8 cellular contexts compared by ENCODE assay signal in the genomic region with DNA sequence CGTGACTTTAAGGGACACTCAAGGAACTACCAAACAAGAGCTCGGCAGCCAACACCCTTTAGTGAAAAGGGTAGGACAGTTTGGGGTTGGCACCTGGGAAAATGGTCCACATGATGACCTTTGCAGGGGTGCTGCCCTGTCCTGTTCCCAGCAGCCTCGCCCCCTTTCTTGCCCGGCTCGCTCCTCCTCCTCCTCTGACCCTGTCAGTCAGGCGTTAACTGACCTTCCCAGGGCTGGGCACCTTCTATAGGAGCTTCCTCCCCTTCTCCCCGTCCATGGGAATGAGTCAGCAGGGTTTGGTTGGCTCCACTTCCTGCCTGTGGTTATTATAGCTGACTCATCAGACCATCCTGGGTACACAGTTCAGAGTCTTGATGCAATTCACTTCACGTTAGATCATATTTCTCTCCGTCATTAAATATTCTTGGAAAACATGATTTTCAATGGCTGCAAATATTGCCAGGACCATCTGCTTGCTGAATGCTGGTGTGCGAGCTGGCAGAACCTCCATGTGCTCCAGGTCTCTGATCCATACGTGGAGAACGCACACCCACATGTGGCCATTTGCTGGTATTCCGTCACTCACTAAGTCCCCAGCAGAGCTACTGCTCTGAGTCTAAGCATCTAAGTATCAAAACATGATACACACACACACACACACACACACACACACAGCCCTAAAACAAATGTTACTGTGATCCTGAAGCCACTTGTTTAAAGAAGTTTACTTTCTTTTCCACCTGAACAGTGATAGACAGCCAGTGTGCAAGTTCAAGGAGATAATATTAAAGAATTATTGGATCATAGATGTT.
A peak's percentile ranks its signal among the peaks of the same experiment; 100 is the strongest.
DNase-seq lines count a peak whose midpoint lies in the region; ATAC-seq and TF ChIP-seq lines count a peak whose summit lies in the region.

No MANE protein-coding gene starts in this region.

- in situ Hi-C loops in GM13977 (cut with MboI; ENCODE audit: low pct_unique_long_range_greater_than_20kb, low sequenced_read_pairs, unreplicated experiment), result no loop called here

- DNase-seq in A172 (ENCODE audit: low spot score) (peak; percentile 99), GM13977 (ENCODE audit: low spot score) (no peak), NCI-H2171 treated with DMSO at 0.1 percent for 48 hours (lab: John Stamatoyannopoulos, UW) (peak; percentile 96), cerebellar cortex (ENCODE audit: low spot score) (peak; percentile 32), lower leg skin (ENCODE audit: low spot score in 2 of 2) (peak; percentile 85 to 91)
- peak; percentile 16 to 33 for DNase-seq in stimulated activated CD8-positive, alpha-beta memory T cell treated with anti-CD3 and anti-CD28 coated beads, Interleukin-2, amount 100 ng/mL, for 1 hour (ENCODE audit: low read depth in 2 of 2)

- H3K4me3 ChIP-seq in WI38 (ENCODE audit: low read depth, low read length) (peak overlapping the region; percentile 27; the same call in 1 of the 2 replicates), lower leg skin (ENCODE audit: low read depth, poor library complexity, severe bottlenecking) (no peak overlapping the region)

- intact Hi-C loops in lower leg skin (cut with DNase I; ENCODE audit: low total_unique reads), result no loop called here

- TF ChIP-seq POLR2A in lower leg skin (IDR thresholded peaks at IDR 0.05), result no peak

- peak; percentile 30 for TF ChIP-seq CTCF in GM13977 (IDR thresholded peaks at IDR 0.05; ENCODE audit: extremely low read depth, insufficient read depth, missing control alignments)
- TF ChIP-seq CTCF in WI38 (IDR thresholded peaks at IDR 0.05; ENCODE audit: low read depth, low read length), result 0 out of 2 replicates have a peak, but pooled peaks have one; percentile 15
- TF ChIP-seq CTCF in lower leg skin (IDR thresholded peaks at IDR 0.05), result no peak

- 10 to 14% methylated on average over 13 of the region's 13 CpGs for WGBS in lower leg skin, 2 donors

- no peak for ATAC-seq in HG02678 (IDR thresholded peaks at IDR 0.05; ENCODE audit: unreplicated experiment)

Comparison
In these comparisons a context has a peak if more than half of its experiments do, and no peak if none do; other contexts are left out.
1. CTCF ChIP-seq: peak in GM13977 (single experiment) and WI38 (single experiment); none in lower leg skin (0 of 3).